1 cellular context compared by ENCODE assay signal in the genomic region with DNA sequence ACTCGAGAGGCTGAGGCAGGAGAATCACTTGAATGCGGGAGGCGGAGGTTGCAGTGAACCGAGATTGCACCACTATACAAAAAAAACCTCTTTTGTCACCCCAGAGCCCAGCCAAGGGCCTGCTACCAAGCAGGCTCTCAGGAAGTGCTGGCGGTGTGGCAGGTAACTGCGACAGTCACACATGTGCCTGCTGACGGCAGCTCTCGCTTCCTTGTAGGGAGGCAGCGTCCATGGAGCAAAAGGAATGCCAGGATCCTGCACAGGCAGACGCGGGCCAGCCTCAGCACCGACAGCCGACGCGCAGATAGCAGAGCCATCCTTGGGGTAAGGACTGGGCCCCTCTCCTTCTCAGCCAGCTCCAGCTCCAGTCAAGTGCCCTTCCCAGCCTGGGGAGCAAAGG.
TF ChIP-seq lines count a peak whose summit lies in the region.

No MANE protein-coding gene starts in this region.

TF ChIP-seq in WTC11, 78 proteins besides CTCF, POLR2A, EP300 and RAD21:
- TF ChIP-seq, protein P1, sequence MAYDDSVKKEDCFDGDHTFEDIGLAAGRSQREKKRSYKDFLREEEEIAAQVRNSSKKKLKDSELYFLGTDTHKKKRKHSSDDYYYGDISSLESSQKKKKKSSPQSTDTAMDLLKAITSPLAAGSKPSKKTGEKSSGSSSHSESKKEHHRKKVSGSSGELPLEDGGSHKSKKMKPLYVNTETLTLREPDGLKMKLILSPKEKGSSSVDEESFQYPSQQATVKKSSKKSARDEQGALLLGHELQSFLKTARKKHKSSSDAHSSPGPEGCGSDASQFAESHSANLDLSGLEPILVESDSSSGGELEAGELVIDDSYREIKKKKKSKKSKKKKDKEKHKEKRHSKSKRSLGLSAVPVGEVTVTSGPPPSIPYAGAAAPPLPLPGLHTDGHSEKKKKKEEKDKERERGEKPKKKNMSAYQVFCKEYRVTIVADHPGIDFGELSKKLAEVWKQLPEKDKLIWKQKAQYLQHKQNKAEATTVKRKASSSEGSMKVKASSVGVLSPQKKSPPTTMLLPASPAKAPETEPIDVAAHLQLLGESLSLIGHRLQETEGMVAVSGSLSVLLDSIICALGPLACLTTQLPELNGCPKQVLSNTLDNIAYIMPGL (CRISPR knock-in tag; IDR thresholded peaks at IDR 0.05), result no peak
- TF ChIP-seq, protein P2, sequence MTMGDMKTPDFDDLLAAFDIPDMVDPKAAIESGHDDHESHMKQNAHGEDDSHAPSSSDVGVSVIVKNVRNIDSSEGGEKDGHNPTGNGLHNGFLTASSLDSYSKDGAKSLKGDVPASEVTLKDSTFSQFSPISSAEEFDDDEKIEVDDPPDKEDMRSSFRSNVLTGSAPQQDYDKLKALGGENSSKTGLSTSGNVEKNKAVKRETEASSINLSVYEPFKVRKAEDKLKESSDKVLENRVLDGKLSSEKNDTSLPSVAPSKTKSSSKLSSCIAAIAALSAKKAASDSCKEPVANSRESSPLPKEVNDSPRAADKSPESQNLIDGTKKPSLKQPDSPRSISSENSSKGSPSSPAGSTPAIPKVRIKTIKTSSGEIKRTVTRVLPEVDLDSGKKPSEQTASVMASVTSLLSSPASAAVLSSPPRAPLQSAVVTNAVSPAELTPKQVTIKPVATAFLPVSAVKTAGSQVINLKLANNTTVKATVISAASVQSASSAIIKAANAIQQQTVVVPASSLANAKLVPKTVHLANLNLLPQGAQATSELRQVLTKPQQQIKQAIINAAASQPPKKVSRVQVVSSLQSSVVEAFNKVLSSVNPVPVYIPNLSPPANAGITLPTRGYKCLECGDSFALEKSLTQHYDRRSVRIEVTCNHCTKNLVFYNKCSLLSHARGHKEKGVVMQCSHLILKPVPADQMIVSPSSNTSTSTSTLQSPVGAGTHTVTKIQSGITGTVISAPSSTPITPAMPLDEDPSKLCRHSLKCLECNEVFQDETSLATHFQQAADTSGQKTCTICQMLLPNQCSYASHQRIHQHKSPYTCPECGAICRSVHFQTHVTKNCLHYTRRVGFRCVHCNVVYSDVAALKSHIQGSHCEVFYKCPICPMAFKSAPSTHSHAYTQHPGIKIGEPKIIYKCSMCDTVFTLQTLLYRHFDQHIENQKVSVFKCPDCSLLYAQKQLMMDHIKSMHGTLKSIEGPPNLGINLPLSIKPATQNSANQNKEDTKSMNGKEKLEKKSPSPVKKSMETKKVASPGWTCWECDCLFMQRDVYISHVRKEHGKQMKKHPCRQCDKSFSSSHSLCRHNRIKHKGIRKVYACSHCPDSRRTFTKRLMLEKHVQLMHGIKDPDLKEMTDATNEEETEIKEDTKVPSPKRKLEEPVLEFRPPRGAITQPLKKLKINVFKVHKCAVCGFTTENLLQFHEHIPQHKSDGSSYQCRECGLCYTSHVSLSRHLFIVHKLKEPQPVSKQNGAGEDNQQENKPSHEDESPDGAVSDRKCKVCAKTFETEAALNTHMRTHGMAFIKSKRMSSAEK (CRISPR knock-in tag; IDR thresholded peaks at IDR 0.05; ENCODE audit: borderline replicate concordance), result no peak
- TF ChIP-seq MYBL2 (CRISPR knock-in tag; IDR thresholded peaks at IDR 0.05) (no peak), ZNF396 (CRISPR knock-in tag; IDR thresholded peaks at IDR 0.05; ENCODE audit: borderline replicate concordance) (no peak), ERG (CRISPR knock-in tag; IDR thresholded peaks at IDR 0.05) (no peak), NR2C2 (CRISPR knock-in tag; IDR thresholded peaks at IDR 0.05) (no peak), GABPB1 (CRISPR knock-in tag; IDR thresholded peaks at IDR 0.05) (no peak), KAT7 (CRISPR knock-in tag; IDR thresholded peaks at IDR 0.05; ENCODE audit: borderline replicate concordance) (no peak), SMAD3 (CRISPR knock-in tag; IDR thresholded peaks at IDR 0.05; ENCODE audit: borderline replicate concordance) (no peak), CDX4 (CRISPR knock-in tag; IDR thresholded peaks at IDR 0.05; ENCODE audit: borderline replicate concordance) (no peak), ZNF138 (CRISPR knock-in tag; conservative IDR thresholded peaks at IDR 0.05) (no peak), TEAD4 (CRISPR knock-in tag; IDR thresholded peaks at IDR 0.05) (no peak), E2F1 (CRISPR knock-in tag; IDR thresholded peaks at IDR 0.05) (no peak)
- TF ChIP-seq, protein P3, sequence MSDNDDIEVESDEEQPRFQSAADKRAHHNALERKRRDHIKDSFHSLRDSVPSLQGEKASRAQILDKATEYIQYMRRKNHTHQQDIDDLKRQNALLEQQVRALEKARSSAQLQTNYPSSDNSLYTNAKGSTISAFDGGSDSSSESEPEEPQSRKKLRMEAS (CRISPR knock-in tag; IDR thresholded peaks at IDR 0.05), result no peak
- TF ChIP-seq, protein P4, sequence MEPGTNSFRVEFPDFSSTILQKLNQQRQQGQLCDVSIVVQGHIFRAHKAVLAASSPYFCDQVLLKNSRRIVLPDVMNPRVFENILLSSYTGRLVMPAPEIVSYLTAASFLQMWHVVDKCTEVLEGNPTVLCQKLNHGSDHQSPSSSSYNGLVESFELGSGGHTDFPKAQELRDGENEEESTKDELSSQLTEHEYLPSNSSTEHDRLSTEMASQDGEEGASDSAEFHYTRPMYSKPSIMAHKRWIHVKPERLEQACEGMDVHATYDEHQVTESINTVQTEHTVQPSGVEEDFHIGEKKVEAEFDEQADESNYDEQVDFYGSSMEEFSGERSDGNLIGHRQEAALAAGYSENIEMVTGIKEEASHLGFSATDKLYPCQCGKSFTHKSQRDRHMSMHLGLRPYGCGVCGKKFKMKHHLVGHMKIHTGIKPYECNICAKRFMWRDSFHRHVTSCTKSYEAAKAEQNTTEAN (CRISPR knock-in tag; IDR thresholded peaks at IDR 0.05), result no peak
